ENCODE assay signal across 8 cellular contexts in genomic region chr1:211654838-211655787, GRCh38. TPM values are rescaled to one million over a fixed set of nuclear protein-coding genes. Genes with fewer than 3 reads are reported as not detected.
DNase-seq lines count a peak whose midpoint lies in the region; ATAC-seq and TF ChIP-seq lines count a peak whose summit lies in the region.

No MANE protein-coding gene starts in this region.

- H3K27ac ChIP-seq in duodenal mucosa (ENCODE audit: low read depth, low read length), result no peak overlapping the region

- intact Hi-C loops in CD14-positive monocyte (cut with micrococcal nuclease), result loop anchor here (2.0 to 5.0 kb wide), 3 partner anchors 78 to 333 kb away; no protein-coding TSS in a partner anchor
- intact Hi-C loops in activated CD4-positive, alpha-beta memory T cell treated with anti-CD3 and anti-CD28 coated beads for 36 hours (cut with micrococcal nuclease), result loop anchor here (1.0 to 10.0 kb wide), 4 partner anchors 76 to 1070 kb away; partner anchors contain the start of gene SLC30A1

- H3K4me3 ChIP-seq in duodenal mucosa (ENCODE audit: low read depth in 1 of 2, low read length in 2 of 2), result peak overlapping the region; percentile 11 to 50

- H3K4me1 ChIP-seq in duodenal mucosa (ENCODE audit: control insufficient read depth in 1 of 2, insufficient read depth in 2 of 2, low read length in 2 of 2), result peaks cover 7 to 23% of the 10 kb centered on the region in 2 donors

- H3K36me3 ChIP-seq in duodenal mucosa (ENCODE audit: control insufficient read depth in 1 of 2, insufficient read depth in 2 of 2, low read length in 2 of 2), result no peaks in the 10 kb centered on the region

- CTCF ChIA-PET in activated CD4-positive, alpha-beta memory T cell treated with anti-CD3 and anti-CD28 coated beads for 36 hours (lab: Charles Lee), result interaction anchor here (0.6 to 6.9 kb wide), 15 partner anchors 11 to 770 kb away, joined by 3 to 73 read pairs (median 5); partner anchors contain the start of gene SLC30A1

- peaks cover 0 to 3% of the 10 kb centered on the region in 2 donors for H3K36me3 Mint-ChIP-seq in CD14-positive monocyte
- H3K36me3 Mint-ChIP-seq in activated CD4-positive, alpha-beta memory T cell treated with anti-CD3 and anti-CD28 coated beads for 36 hours, result no peaks in the 10 kb centered on the region

- H3K27me3 Mint-ChIP-seq in CD14-positive monocyte (ENCODE audit: low read depth in 3 of 3), result peaks cover 0 to 5% (median 2%) of the 10 kb centered on the region in 3 donors
- no peaks in the 10 kb centered on the region for H3K27me3 Mint-ChIP-seq in activated CD4-positive, alpha-beta memory T cell treated with anti-CD3 and anti-CD28 coated beads for 36 hours

- ATAC-seq in GM19397 (IDR thresholded peaks at IDR 0.05; ENCODE audit: unreplicated experiment) (peak; percentile 78), HG03571 (IDR thresholded peaks at IDR 0.05; ENCODE audit: unreplicated experiment) (peak; percentile 92)

- peaks cover 16% of the 10 kb centered on the region for H3K4me1 Mint-ChIP-seq in CD14-positive monocyte
- no peaks in the 10 kb centered on the region for H3K4me1 Mint-ChIP-seq in activated CD4-positive, alpha-beta memory T cell treated with anti-CD3 and anti-CD28 coated beads for 36 hours (ENCODE audit: low read depth)

- peak overlapping the region in 1 of 2 donors; percentile 3 for H3K9ac ChIP-seq in duodenal mucosa (ENCODE audit: low read depth in 1 of 2, low read length in 2 of 2)

- H3K27me3 ChIP-seq in duodenal mucosa (ENCODE audit: control insufficient read depth in 1 of 2, insufficient read depth in 2 of 2, low read length in 2 of 2), result no peaks in the 10 kb centered on the region

- DNase-seq in CD14-positive monocyte (ENCODE audit: low spot score) (peak; percentile 77), NCI-H774 (lab: John Stamatoyannopoulos, UW) (peak; percentile 71), medulla oblongata (ENCODE audit: extremely low spot score) (peak; percentile 89)
- peak; percentile 87 for DNase-seq in activated CD4-positive, alpha-beta memory T cell treated with anti-CD3 and anti-CD28 coated beads for 36 hours
- peak; percentile 65 for DNase-seq in stimulated activated CD8-positive, alpha-beta memory T cell treated with anti-CD3 and anti-CD28 coated beads, Interleukin-15, amount 100 ng/mL, for 24 hours (ENCODE audit: low read depth)

- no peaks in the 10 kb centered on the region for H3K9me3 ChIP-seq in duodenal mucosa (ENCODE audit: control insufficient read depth in 1 of 2, low read length in 2 of 2)

- no peak overlapping the region for H3K27ac Mint-ChIP-seq in CD14-positive monocyte
- no peak overlapping the region for H3K27ac Mint-ChIP-seq in activated CD4-positive, alpha-beta memory T cell treated with anti-CD3 and anti-CD28 coated beads for 36 hours

- no peak overlapping the region for H3K4me3 Mint-ChIP-seq in CD14-positive monocyte
- H3K4me3 Mint-ChIP-seq in activated CD4-positive, alpha-beta memory T cell treated with anti-CD3 and anti-CD28 coated beads for 36 hours, result no peak overlapping the region

- POLR2A ChIA-PET in activated CD4-positive, alpha-beta memory T cell treated with anti-CD3 and anti-CD28 coated beads for 36 hours (lab: Charles Lee), result no interaction called here

- no peaks in the 10 kb centered on the region for H3K9me3 Mint-ChIP-seq in CD14-positive monocyte
- no peaks in the 10 kb centered on the region for H3K9me3 Mint-ChIP-seq in activated CD4-positive, alpha-beta memory T cell treated with anti-CD3 and anti-CD28 coated beads for 36 hours

- peak; percentile 94 for TF ChIP-seq CTCF in CD14-positive monocyte (IDR thresholded peaks at IDR 0.05)

RNA-seq across cellular contexts. Expression of gene NEK2, which starts 20.3 kb away (rescaled TPM):
- not detected for polyA plus RNA-seq in CD14-positive monocyte
- 10 to 100 TPM; 42.4 to 45.9 TPM for total RNA-seq in activated CD4-positive, alpha-beta memory T cell treated with anti-CD3 and anti-CD28 coated beads for 36 hours
